Comparison of ENCODE assay signal across 19 cellular contexts in the genomic region with DNA sequence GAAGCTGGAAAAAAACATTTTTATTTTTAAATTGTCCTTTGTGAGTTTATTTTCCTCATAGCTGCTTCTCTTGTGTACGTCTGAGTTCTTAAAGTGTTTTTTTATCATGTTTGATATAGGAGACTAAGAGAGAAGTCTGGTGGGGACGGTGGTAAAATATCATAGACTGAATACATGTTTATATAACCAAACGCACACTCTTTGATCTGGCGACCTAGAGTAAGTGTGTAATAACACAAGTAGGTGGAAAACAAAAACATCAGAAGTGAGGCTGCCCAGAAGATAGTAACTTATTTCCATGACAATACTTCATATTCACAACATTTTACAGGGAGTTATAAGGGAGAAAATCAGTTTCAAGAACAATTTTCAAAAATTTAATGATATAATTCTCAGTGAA.
"Had no signal": no experiment of that assay in that cellular context is flagged by ENCODE, and none has a peak within 500 bp of the region (broad histone marks: within the 10 kb centered on the region; RNA-seq: fewer than 3 reads in every experiment).

No MANE protein-coding gene starts in this region.

- FAIRE-seq: kidney had no signal

- H3K27ac Mint-ChIP-seq: activated CD4-positive, alpha-beta memory T cell treated with anti-CD3 and anti-CD28 coated beads for 36 hours; activated naive CD4-positive, alpha-beta T cell treated with anti-CD3 and anti-CD28 coated beads, Interleukin-2, amount 50 U/mL, for 24 hours; activated T-cell treated with anti-CD3 and anti-CD28 coated beads, Interleukin-2, amount 50 U/mL, for 24 hours; brain; endodermal cell; naive thymus-derived CD8-positive, alpha-beta T cell had no signal

- H3K4me1 ChIP-seq: adrenal gland, left lung, psoas muscle, right lobe of liver, upper lobe of left lung had no signal

- ATAC-seq: left lung; mucosa of descending colon; naive thymus-derived CD8-positive, alpha-beta T cell; psoas muscle; right lobe of liver; stimulated activated naive CD8-positive, alpha-beta T cell treated with anti-CD3 and anti-CD28 coated beads, Interleukin-15, Interleukin-2, amounts not matched to agents 100 U/mL and 50 U/mL, for 24 hours had no signal

- H3K4me1 Mint-ChIP-seq: activated naive CD4-positive, alpha-beta T cell treated with anti-CD3 and anti-CD28 coated beads, Interleukin-2, amount 50 U/mL, for 24 hours; brain; naive thymus-derived CD8-positive, alpha-beta T cell had no signal

- DNase-seq: activated CD4-positive, alpha-beta memory T cell treated with anti-CD3 and anti-CD28 coated beads for 36 hours; activated T-cell treated with anti-CD3 and anti-CD28 coated beads, Interleukin-2, amount 50 U/mL, for 24 hours; adrenal gland; dorsolateral prefrontal cortex; endodermal cell; erythroblast; kidney; left lung; mammary epithelial cell; mucosa of descending colon; naive thymus-derived CD8-positive, alpha-beta T cell; psoas muscle; right lobe of liver; stimulated activated naive CD8-positive, alpha-beta T cell treated with anti-CD3 and anti-CD28 coated beads, Interleukin-15, Interleukin-2, amounts not matched to agents 100 U/mL and 50 U/mL, for 24 hours; upper lobe of left lung had no signal

- H3K36me3 ChIP-seq: adrenal gland, left lung, right lobe of liver, upper lobe of left lung had no signal

- H3K79me2 ChIP-seq: hepatocyte had no signal

- H3K36me3 Mint-ChIP-seq: activated CD4-positive, alpha-beta memory T cell treated with anti-CD3 and anti-CD28 coated beads for 36 hours; activated naive CD4-positive, alpha-beta T cell treated with anti-CD3 and anti-CD28 coated beads, Interleukin-2, amount 50 U/mL, for 24 hours; brain; naive thymus-derived CD8-positive, alpha-beta T cell had no signal

- H3K4me2 ChIP-seq: hepatocyte had no signal

- H3K27ac ChIP-seq: adrenal gland, hepatocyte, psoas muscle, right lobe of liver, upper lobe of left lung, VCaP had no signal

- H3K4me3 ChIP-seq: adrenal gland, dorsolateral prefrontal cortex, hepatocyte, left lung, mucosa of descending colon, psoas muscle, right lobe of liver, upper lobe of left lung had no signal

- H3K4me3 Mint-ChIP-seq: activated CD4-positive, alpha-beta memory T cell treated with anti-CD3 and anti-CD28 coated beads for 36 hours; activated naive CD4-positive, alpha-beta T cell treated with anti-CD3 and anti-CD28 coated beads, Interleukin-2, amount 50 U/mL, for 24 hours; activated T-cell treated with anti-CD3 and anti-CD28 coated beads, Interleukin-2, amount 50 U/mL, for 24 hours; brain; endodermal cell; naive thymus-derived CD8-positive, alpha-beta T cell had no signal

- H2AFZ ChIP-seq: hepatocyte had no signal

- H3K27me3 ChIP-seq: adrenal gland, dorsolateral prefrontal cortex, hepatocyte, left lung, right lobe of liver, upper lobe of left lung had no signal

- H3K9me3 Mint-ChIP-seq: activated CD4-positive, alpha-beta memory T cell treated with anti-CD3 and anti-CD28 coated beads for 36 hours; activated naive CD4-positive, alpha-beta T cell treated with anti-CD3 and anti-CD28 coated beads, Interleukin-2, amount 50 U/mL, for 24 hours had no signal

- H3K27me3 Mint-ChIP-seq: activated CD4-positive, alpha-beta memory T cell treated with anti-CD3 and anti-CD28 coated beads for 36 hours; activated naive CD4-positive, alpha-beta T cell treated with anti-CD3 and anti-CD28 coated beads, Interleukin-2, amount 50 U/mL, for 24 hours; activated T-cell treated with anti-CD3 and anti-CD28 coated beads, Interleukin-2, amount 50 U/mL, for 24 hours; brain had no signal

- H3K9me3 ChIP-seq: adrenal gland, left lung, mucosa of descending colon, psoas muscle, right lobe of liver, upper lobe of left lung had no signal
